In genomic region chr3:183098538-183099025, GRCh38 we compare ENCODE assay signal across 8 cellular contexts. TPM values are rescaled to one million over a fixed set of nuclear protein-coding genes. Genes with fewer than 3 reads are reported as not detected.
DNase-seq lines count a peak whose midpoint lies in the region; TF ChIP-seq lines count a peak whose summit lies in the region.

No MANE protein-coding gene starts in this region.

- DNase-seq in T-helper 2 cell treated with Interferon-gamma antibody and Interleukin-4, amounts not matched to agents 5 μg/mL and 100 μg/mL, for 36 hours (ENCODE audit: low spot score), result no peak
- DNase-seq in T-helper 2 cell (no peak), choroid plexus epithelial cell (ENCODE audit: low read depth) (no peak), myocyte (ENCODE audit: low read depth) (peak; percentile 27), DMS79 treated with DMSO at 0.1 percent for 48 hours (lab: John Stamatoyannopoulos, UW) (no peak), NCI-H526 (lab: John Stamatoyannopoulos, UW) (no peak), NCI-H748 treated with DMSO at 0.1 percent for 48 hours (lab: John Stamatoyannopoulos, UW) (no peak)

- TF ChIP-seq CTCF in choroid plexus epithelial cell (conservative IDR thresholded peaks at IDR 0.05; ENCODE audit: low read depth, low read length), result no peak

- H3K27ac Mint-ChIP-seq in T-helper 2 cell treated with Interferon-gamma antibody and Interleukin-4, amounts not matched to agents 5 μg/mL and 100 μg/mL, for 36 hours, result peak overlapping the region; percentile 93

- H3K27me3 Mint-ChIP-seq in T-helper 2 cell treated with Interferon-gamma antibody and Interleukin-4, amounts not matched to agents 5 μg/mL and 100 μg/mL, for 36 hours (ENCODE audit: low read depth), result no peaks in the 10 kb centered on the region

- peak overlapping the region; percentile 93 for H3K4me3 Mint-ChIP-seq in T-helper 2 cell treated with Interferon-gamma antibody and Interleukin-4, amounts not matched to agents 5 μg/mL and 100 μg/mL, for 36 hours

- no peaks in the 10 kb centered on the region for H3K9me3 ChIP-seq in KOPT-K1 (ENCODE audit: insufficient read depth, low read length, poor library complexity, severe bottlenecking)

- peak overlapping the region; percentile 86 for H3K4me3 ChIP-seq in choroid plexus epithelial cell (ENCODE audit: low read depth, low read length)

- peaks cover 8% of the 10 kb centered on the region; the same call in 1 of the 2 replicates for H3K36me3 ChIP-seq in KOPT-K1 (ENCODE audit: insufficient read depth, low read length)

- peak overlapping the region; percentile 73 for H3K27ac ChIP-seq in KOPT-K1 (ENCODE audit: low read depth, low read length, poor library complexity, severe bottlenecking)

- peaks cover 22% of the 10 kb centered on the region for H3K4me1 Mint-ChIP-seq in T-helper 2 cell treated with Interferon-gamma antibody and Interleukin-4, amounts not matched to agents 5 μg/mL and 100 μg/mL, for 36 hours (ENCODE audit: low read depth)

- peaks cover 8% of the 10 kb centered on the region for H3K36me3 Mint-ChIP-seq in T-helper 2 cell treated with Interferon-gamma antibody and Interleukin-4, amounts not matched to agents 5 μg/mL and 100 μg/mL, for 36 hours (ENCODE audit: low read depth)

- H3K9me3 Mint-ChIP-seq in T-helper 2 cell treated with Interferon-gamma antibody and Interleukin-4, amounts not matched to agents 5 μg/mL and 100 μg/mL, for 36 hours, result no peaks in the 10 kb centered on the region

RNA-seq across cellular contexts. Expression of gene MCCC1, which starts 0.7 kb away (rescaled TPM):
- total RNA-seq in myocyte, result 24.5 and 33.0 TPM in 2 replicates
- 11.1 TPM for polyA plus RNA-seq in myocyte (2012)
